In the genomic region with DNA sequence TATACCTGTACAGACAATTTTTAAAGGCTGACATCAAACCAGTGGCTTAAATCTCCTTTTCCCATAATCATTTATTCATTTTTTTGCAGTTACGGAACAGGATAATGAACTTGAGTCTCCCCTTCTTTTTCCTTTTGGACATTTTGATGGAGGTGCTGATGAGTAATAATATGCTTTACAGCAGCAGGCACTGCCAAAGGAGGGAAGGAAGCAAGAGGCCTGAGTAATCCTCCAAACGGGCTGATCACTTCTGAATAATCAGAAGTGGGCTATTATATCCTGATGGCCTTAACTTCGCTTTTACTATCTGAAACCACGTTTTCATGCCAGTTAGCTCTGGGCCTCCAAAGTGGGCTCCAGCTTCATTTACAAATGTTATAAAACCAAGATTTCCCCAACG, we compare ENCODE assay signal across 9 cellular contexts.
A peak's percentile ranks its signal among the peaks of the same experiment; 100 is the strongest.
DNase-seq lines count a peak whose midpoint lies in the region; ATAC-seq and TF ChIP-seq lines count a peak whose summit lies in the region.
"Had no signal": no experiment of that assay in that cellular context is flagged by ENCODE, and none has a peak within 500 bp of the region (broad histone marks: within the 10 kb centered on the region; RNA-seq: fewer than 3 reads in every experiment).

No MANE protein-coding gene starts in this region.

- no peak overlapping the region for H2AFZ ChIP-seq in GM23248

- no peaks in the 10 kb centered on the region for H4K20me1 ChIP-seq in GM23248 (ENCODE audit: insufficient read depth)

- H3K36me3 Mint-ChIP-seq in stimulated activated naive B cell treated with anti-CD40 and anti-IgM and Interleukin-4, amounts not matched to agents 10 μg/mL and 1 μg/mL and 100 μg/mL, for 72 hours: peaks cover 21 to 42% of the 10 kb centered on the region in 2 donors

- H3K9ac ChIP-seq in GM23248: no peak overlapping the region

- H3K9me3 ChIP-seq in GM23248 (ENCODE audit: low read depth): no peaks in the 10 kb centered on the region

- H3K4me1 Mint-ChIP-seq in stimulated activated naive B cell treated with anti-CD40 and anti-IgM and Interleukin-4, amounts not matched to agents 10 μg/mL and 1 μg/mL and 100 μg/mL, for 72 hours: peaks cover 58 to 74% of the 10 kb centered on the region in 2 donors

- H3K36me3 ChIP-seq in GM23248 (ENCODE audit: low read depth): no peaks in the 10 kb centered on the region; the same call in 1 of the 2 replicates
- H3K36me3 ChIP-seq: WERI-Rb-1 had no signal

- whole genome bisulfite sequencing in GM23248 (ENCODE audit: low coverage in 1 of 2, low lambda C conversion rate in 2 of 2, missing lambda C conversion rate in 2 of 2), 2 experiments: 34 to 39% methylated on average over 5 of the region's 5 CpGs

- H3K4me3 Mint-ChIP-seq in stimulated activated naive B cell treated with anti-CD40 and anti-IgM and Interleukin-4, amounts not matched to agents 10 μg/mL and 1 μg/mL and 100 μg/mL, for 72 hours: no peak overlapping the region

- in situ Hi-C loops in GM23248 (cut with MboI): no loop called here

- peak overlapping the region; percentile 52 for H3K27ac ChIP-seq in GM23248
- H3K27ac ChIP-seq: WERI-Rb-1 had no signal

- no peaks in the 10 kb centered on the region for H3K9me3 Mint-ChIP-seq in stimulated activated naive B cell treated with anti-CD40 and anti-IgM and Interleukin-4, amounts not matched to agents 10 μg/mL and 1 μg/mL and 100 μg/mL, for 72 hours

- H3F3A ChIP-seq in GM23248 (ENCODE audit: insufficient read depth): peaks cover 38% of the 10 kb centered on the region

- TF ChIP-seq CTCF in fibroblast of the aortic adventitia (IDR thresholded peaks at IDR 0.05; ENCODE audit: insufficient read depth, low read length): no peak

- H3K4me1 ChIP-seq in GM23248 (ENCODE audit: insufficient read depth): peaks cover 58% of the 10 kb centered on the region

- no peaks in the 10 kb centered on the region for H3K9me2 ChIP-seq in GM23248 (ENCODE audit: insufficient read depth)

- ATAC-seq in SK-N-SH treated with all-trans-retinoic acid at 6 μM for 48 hours: peak; percentile 50
- ATAC-seq in stimulated activated naive B cell treated with anti-CD40 and anti-IgM and Interleukin-4, amounts not matched to agents 10 μg/mL and 1 μg/mL and 100 μg/mL, for 72 hours (replicated peaks): no peak

- H3K4me3 ChIP-seq in GM23248 (0 out of 2 replicates have a peak overlapping the region, but pooled peaks have one; percentile 9), fibroblast of the aortic adventitia (ENCODE audit: low read depth, low read length) (no peak overlapping the region)

- peak; percentile 89 for DNase-seq in GM23248
- DNase-seq in fibroblast of the aortic adventitia (ENCODE audit: low read depth): peak; percentile 75
- DNase-seq in stimulated activated naive B cell treated with anti-CD40 and anti-IgM and Interleukin-4, amounts not matched to agents 10 μg/mL and 1 μg/mL and 100 μg/mL, for 72 hours: no peak
- DNase-seq in T-helper 2 cell: no peak
- no peak for DNase-seq in epidermal melanocyte (ENCODE audit: insufficient read length, low spot score)
- DNase-seq in middle frontal gyrus (ENCODE audit: extremely low spot score, low spot score): no peak
- DNase-seq: NCI-H774, WERI-Rb-1 had no signal

- no peaks in the 10 kb centered on the region for H3K27me3 Mint-ChIP-seq in stimulated activated naive B cell treated with anti-CD40 and anti-IgM and Interleukin-4, amounts not matched to agents 10 μg/mL and 1 μg/mL and 100 μg/mL, for 72 hours

- H3K27ac Mint-ChIP-seq in stimulated activated naive B cell treated with anti-CD40 and anti-IgM and Interleukin-4, amounts not matched to agents 10 μg/mL and 1 μg/mL and 100 μg/mL, for 72 hours: peak overlapping the region; percentile 20

- H3K4me2 ChIP-seq in GM23248 (ENCODE audit: unreplicated experiment): peak overlapping the region; percentile 60

- no peaks in the 10 kb centered on the region for H3K27me3 ChIP-seq in GM23248 (replicated peaks; ENCODE audit: insufficient read depth)

- peaks cover 100% of the 10 kb centered on the region for H3K79me2 ChIP-seq in GM23248 (ENCODE audit: insufficient read depth)

TF ChIP-seq in SK-N-SH treated with all-trans-retinoic acid at 6 μM for 48 hours, 23 proteins besides CTCF, POLR2A, EP300 and RAD21:
- TF ChIP-seq ZNF70 (CRISPR knock-in tag; IDR thresholded peaks at IDR 0.05): no peak

Comparison
In these comparisons a context has a peak if more than half of its experiments do, and no peak if none do; other contexts are left out.
1. DNase-seq: peak in GM23248 (single experiment) and fibroblast of the aortic adventitia (single experiment); none in stimulated activated naive B cell treated with anti-CD40 and anti-IgM and Interleukin-4, amounts not matched to agents 10 μg/mL and 1 μg/mL and 100 μg/mL, for 72 hours (single experiment), T-helper 2 cell (0 of 5), epidermal melanocyte (single experiment) and middle frontal gyrus (single experiment).